ENCODE assay signal across 9 cellular contexts in genomic region chr17:48893646-48894508, GRCh38. TPM values are rescaled to one million over a fixed set of nuclear protein-coding genes. Genes with fewer than 3 reads are reported as not detected.
DNase-seq lines count a peak whose midpoint lies in the region; ATAC-seq, FAIRE-seq and TF ChIP-seq lines count a peak whose summit lies in the region.
"Had no signal": no experiment of that assay in that cellular context is flagged by ENCODE, and none has a peak within 500 bp of the region (broad histone marks: within the 10 kb centered on the region; RNA-seq: fewer than 3 reads in every experiment).

No MANE protein-coding gene starts in this region.

- no peak for DNase-seq in CD8-positive, alpha-beta T cell
- DNase-seq in OCI-LY7 (ENCODE audit: low spot score) (no peak), epithelial cell of proximal tubule (ENCODE audit: low read depth) (no peak), pancreas (no peak), NCI-H1436 treated with DMSO at 0.1 percent for 48 hours (lab: John Stamatoyannopoulos, UW) (no peak), ecto neural progenitor cell (ENCODE audit: low spot score) (no peak), cortex of kidney (lab: John Stamatoyannopoulos, UW) (no peak), GDM1 (lab: John Stamatoyannopoulos, UW) (no peak)
- DNase-seq: activated gamma-delta T cell had no signal

- H4K20me1 ChIP-seq in OCI-LY7 (ENCODE audit: insufficient read depth, low read length), result no peaks in the 10 kb centered on the region

- H2AFZ ChIP-seq in OCI-LY7 (ENCODE audit: low read length), result peak overlapping the region; percentile 35; the same call in 1 of the 2 replicates

- TF ChIP-seq CTCF in CD8-positive, alpha-beta T cell (IDR thresholded peaks at IDR 0.05), result no peak
- TF ChIP-seq CTCF in OCI-LY7 (conservative IDR thresholded peaks at IDR 0.05; ENCODE audit: low read length) (no peak), epithelial cell of proximal tubule (conservative IDR thresholded peaks at IDR 0.05; ENCODE audit: low read depth, low read length) (no peak), pancreas (IDR thresholded peaks at IDR 0.05) (no peak)

- BruUV-seq in OCI-LY7 (replicated peaks; lab: Mats Ljungman, UMichigan), result no TSS peak

- no peaks in the 10 kb centered on the region for H3K27me3 ChIP-seq in CD8-positive, alpha-beta T cell (ENCODE audit: insufficient read depth, low read length)
- H3K27me3 ChIP-seq in pancreas, result no peaks in the 10 kb centered on the region

- POLR2A ChIA-PET in CD8-positive, alpha-beta T cell (lab: Charles Lee), result interaction anchor here (0.6 to 3.6 kb wide), 6 partner anchors 7 to 128 kb away, joined by 3 to 45 read pairs (median 8); partner anchors contain the start of genes SNF8 and UBE2Z
- POLR2A ChIA-PET in OCI-LY7 (lab: Charles Lee), result interaction anchor here (1.5 to 2.6 kb wide), 2 partner anchors 11 to 14 kb away, joined by 7 to 14 read pairs; partner anchors contain the start of gene UBE2Z

- H3K27ac ChIP-seq in CD8-positive, alpha-beta T cell (ENCODE audit: low read depth, low read length), result no peak overlapping the region
- H3K27ac ChIP-seq in OCI-LY7 (ENCODE audit: low read depth, low read length, poor library complexity, severe bottlenecking) (peak overlapping the region; percentile 46), pancreas (no peak overlapping the region)

- H3K27ac Mint-ChIP-seq in CD8-positive, alpha-beta T cell, result peak overlapping the region; percentile 99

- H3K36me3 Mint-ChIP-seq in CD8-positive, alpha-beta T cell, result peaks cover 43% of the 10 kb centered on the region

- no peak for FAIRE-seq in pancreas (lab: Jason Lieb, UNC)

- H3K4me1 Mint-ChIP-seq in CD8-positive, alpha-beta T cell (ENCODE audit: low read depth), result peaks cover 23% of the 10 kb centered on the region

- no peaks in the 10 kb centered on the region for H3K9me2 ChIP-seq in OCI-LY7 (ENCODE audit: insufficient read depth, low read length)

- H3K4me2 ChIP-seq in OCI-LY7 (ENCODE audit: low read length), result peak overlapping the region; percentile 93

- no peaks in the 10 kb centered on the region for H3K9me3 Mint-ChIP-seq in CD8-positive, alpha-beta T cell

- no peaks in the 10 kb centered on the region for H3K27me3 Mint-ChIP-seq in CD8-positive, alpha-beta T cell (ENCODE audit: low read depth)

- H3K4me1 ChIP-seq in CD8-positive, alpha-beta T cell (ENCODE audit: insufficient read depth, low read length), result peaks cover 15% of the 10 kb centered on the region
- H3K4me1 ChIP-seq in OCI-LY7 (ENCODE audit: insufficient read depth, low read length, poor library complexity, severe bottlenecking) (peaks cover 19% of the 10 kb centered on the region), pancreas (peaks cover 5 to 18% (median 9%) of the 10 kb centered on the region in 3 donors)

- H3K79me2 ChIP-seq in OCI-LY7 (ENCODE audit: insufficient read depth, low read depth, low read length), result peaks cover 25% of the 10 kb centered on the region

- H3K4me3 ChIP-seq in CD8-positive, alpha-beta T cell (ENCODE audit: low read depth, low read length), result peak overlapping the region; percentile 52
- peak overlapping the region; percentile 96 for H3K4me3 ChIP-seq in OCI-LY7 (ENCODE audit: low read depth, low read length, poor library complexity, severe bottlenecking)
- H3K4me3 ChIP-seq in epithelial cell of proximal tubule (ENCODE audit: low read depth, low read length), result peak overlapping the region; percentile 95
- H3K4me3 ChIP-seq in pancreas, result peak overlapping the region in 3 of 4 donors; percentile 65 to 68 (median 65)

- H3K36me3 ChIP-seq in CD8-positive, alpha-beta T cell (ENCODE audit: insufficient read depth, low read length), result no peaks in the 10 kb centered on the region
- H3K36me3 ChIP-seq in OCI-LY7 (ENCODE audit: insufficient read depth, low read length) (peaks cover 44% of the 10 kb centered on the region), pancreas (peaks cover 0 to 8% (median 0%) of the 10 kb centered on the region in 3 donors)

- intact Hi-C loops in CD8-positive, alpha-beta T cell (cut with DNase I, micrococcal nuclease), result loop anchor here (2.0 to 10.0 kb wide), 7 partner anchors 63 to 1062 kb away; partner anchors contain the start of genes CBX1 (in 2 of the 2), SNX11 (in 2 of the 2), ABI3 (in 1 of the 2) and CALCOCO2 (in 1 of the 2)
- intact Hi-C loops in OCI-LY7 (cut with micrococcal nuclease; ENCODE audit: unreplicated experiment) (loop anchor here (2.0 kb wide), 1 partner anchor 139 kb away; no protein-coding TSS in a partner anchor), pancreas (cut with DNase I) (no loop called here)

- WGBS in pancreas, 2 donors, result 50 to 54% methylated on average over 5 of the region's 5 CpGs

- ATAC-seq in CD8-positive, alpha-beta T cell, result no peak
- ATAC-seq in pancreas, result no peak

- CTCF ChIA-PET in CD8-positive, alpha-beta T cell (lab: Charles Lee), result interaction anchor here (0.7 to 22.6 kb wide), 6 partner anchors 10 to 83 kb away, joined by 3 to 706 read pairs (median 6); partner anchors contain the start of genes TTLL6 and UBE2Z
- CTCF ChIA-PET in OCI-LY7 (lab: Charles Lee; ENCODE audit: unreplicated experiment), result no interaction called here

- H3K4me3 Mint-ChIP-seq in CD8-positive, alpha-beta T cell, result peak overlapping the region; percentile 12

- H3K9me3 ChIP-seq in CD8-positive, alpha-beta T cell (ENCODE audit: low read length), result no peaks in the 10 kb centered on the region
- H3K9me3 ChIP-seq in OCI-LY7 (ENCODE audit: low read length) (no peaks in the 10 kb centered on the region), pancreas (no peaks in the 10 kb centered on the region)

RNA-seq across cellular contexts. Expression of gene ATP5MC1, which starts 1.3 kb away (rescaled TPM):
- 10 to 100 TPM; 10.5 to 13.4 TPM for total RNA-seq in CD8-positive, alpha-beta T cell
- 97.4 and 120 TPM in 2 replicates for total RNA-seq in OCI-LY7 (2014; rRNA removed; shearing (Covaris generic))
- total RNA-seq in OCI-LY7 (2022) (96.4 and 135 TPM in 2 replicates), epithelial cell of proximal tubule (142 and 205 TPM in 2 replicates), pancreas (10 to 100 TPM; 13.1 to 38.2 (median 32.3) TPM)
- polyA plus RNA-seq in pancreas, result 100 to 1,000 TPM in 1 of 2 donors, 10 to 100 TPM in 1; 81.8 to 113 TPM

RNA-seq across cellular contexts. Expression of gene UBE2Z, which starts 14.3 kb away (rescaled TPM):
- 10 to 100 TPM; 56.4 to 56.7 TPM for total RNA-seq in CD8-positive, alpha-beta T cell
- 44.7 and 52.3 TPM in 2 replicates for total RNA-seq in OCI-LY7 (2014; rRNA removed; shearing (Covaris generic))
- total RNA-seq in OCI-LY7 (2022), result 81.1 and 81.2 TPM in 2 replicates
- 71.0 and 78.9 TPM in 2 replicates for total RNA-seq in epithelial cell of proximal tubule
- total RNA-seq in pancreas, result 10 to 100 TPM; 20.1 to 52.5 (median 23.7) TPM
- polyA plus RNA-seq in pancreas, result 10 to 100 TPM; 22.0 to 32.5 TPM

RNA-seq across cellular contexts. Expression of gene SNF8, which starts 50.8 kb away (rescaled TPM):
- 10 to 100 TPM; 61.7 to 64.3 TPM for total RNA-seq in CD8-positive, alpha-beta T cell
- total RNA-seq in OCI-LY7 (2014; rRNA removed; shearing (Covaris generic)), result 45.8 and 57.2 TPM in 2 replicates
- total RNA-seq in OCI-LY7 (2022) (73.3 and 92.2 TPM in 2 replicates), epithelial cell of proximal tubule (110 and 143 TPM in 2 replicates), pancreas (10 to 100 TPM; 34.9 to 52.2 (median 43.8) TPM)
- 10 to 100 TPM; 70.2 to 78.6 TPM for polyA plus RNA-seq in pancreas

Comparison
In these comparisons a context has a peak if more than half of its experiments do, and no peak if none do; other contexts are left out.
1. intact Hi-C loops: an anchor here in CD8-positive, alpha-beta T cell (2.0 to 10.0 kb wide) and OCI-LY7 (2.0 kb wide); none called in pancreas.